19 cellular contexts compared by ENCODE assay signal in genomic region chr5:157735991-157736390, GRCh38.
"Had no signal": no experiment of that assay in that cellular context is flagged by ENCODE, and none has a peak within 500 bp of the region (broad histone marks: within the 10 kb centered on the region; RNA-seq: fewer than 3 reads in every experiment).

No MANE protein-coding gene starts in this region.

- DNase-seq: KBM-7, NCI-H1092 treated with DMSO at 0.1 percent for 48 hours, NCI-H1436, NCI-H187, NCI-H2029, NCI-H2081 treated with DMSO at 0.1 percent for 48 hours, NCI-H2171, NCI-H226, NCI-H446, NCI-H510A, NCI-H524 treated with DMSO at 0.1 percent for 48 hours, NCI-H69, NCI-H774, Right ventricle myocardium superior, RPMI8226, SIG-M5, SK-N-SH, SW 1271 had no signal

- H3K9me3 ChIP-seq: SK-N-SH had no signal

- H3K27ac ChIP-seq: HL-60 had no signal

- H3K9ac ChIP-seq: SK-N-SH had no signal
